Comparison of ENCODE assay signal across 8 cellular contexts in genomic region chr5:1524799-1525623, GRCh38. TPM values are rescaled to one million over a fixed set of nuclear protein-coding genes. Genes with fewer than 3 reads are reported as not detected.
DNase-seq lines count a peak whose midpoint lies in the region; ATAC-seq and TF ChIP-seq lines count a peak whose summit lies in the region.

No MANE protein-coding gene starts in this region.

- no peaks in the 10 kb centered on the region for H3K36me3 ChIP-seq in adrenal gland (replicated peaks in 1 of 2)
- no peaks in the 10 kb centered on the region for H3K36me3 ChIP-seq in mucosa of stomach (ENCODE audit: control insufficient read depth, insufficient read depth, low read length)

- H3K9ac ChIP-seq in mucosa of stomach (ENCODE audit: low read length) = peak overlapping the region; percentile 45

- no peak for TF ChIP-seq POLR2A in adrenal gland (IDR thresholded peaks at IDR 0.05)

- peaks cover 46% of the 10 kb centered on the region for H3K4me1 Mint-ChIP-seq in stimulated activated naive CD8-positive, alpha-beta T cell treated with anti-CD3 and anti-CD28 coated beads, Interleukin-15, Interleukin-2, amounts not matched to agents 100 ng/mL and 50 ng/mL, for 24 hours (ENCODE audit: low read depth)

- no peak for DNase-seq in stimulated activated naive CD8-positive, alpha-beta T cell treated with anti-CD3 and anti-CD28 coated beads, Interleukin-15, Interleukin-2, amounts not matched to agents 100 U/mL and 50 U/mL, for 24 hours
- DNase-seq in adrenal gland (peak in 6 of 7 donors; percentile 10 to 56 (median 18)), NCI-H1092 (lab: John Stamatoyannopoulos, UW) (no peak), foreskin melanocyte (no peak), activated gamma-delta T cell treated with Interleukin-2 at 50 U/mL for 16 hours (no peak)

- H3K4me3 Mint-ChIP-seq in stimulated activated naive CD8-positive, alpha-beta T cell treated with anti-CD3 and anti-CD28 coated beads, Interleukin-15, Interleukin-2, amounts not matched to agents 100 ng/mL and 50 ng/mL, for 24 hours = peak overlapping the region; percentile 35

- no peak for TF ChIP-seq CTCF in adrenal gland (IDR thresholded peaks at IDR 0.05)

- no peaks in the 10 kb centered on the region for H3K27me3 Mint-ChIP-seq in stimulated activated naive CD8-positive, alpha-beta T cell treated with anti-CD3 and anti-CD28 coated beads, Interleukin-15, Interleukin-2, amounts not matched to agents 100 ng/mL and 50 ng/mL, for 24 hours

- no peak overlapping the region for H3K4me3 ChIP-seq in adrenal gland
- H3K4me3 ChIP-seq in mucosa of stomach (ENCODE audit: low read length) = no peak overlapping the region

- no peaks in the 10 kb centered on the region for H3K9me3 ChIP-seq in adrenal gland (replicated peaks in 1 of 3)
- H3K9me3 ChIP-seq in mucosa of stomach (ENCODE audit: control insufficient read depth, low read length) = no peaks in the 10 kb centered on the region

- H3K27me3 ChIP-seq in adrenal gland (no peaks in the 10 kb centered on the region), mucosa of stomach (ENCODE audit: control insufficient read depth, insufficient read depth, low read length) (no peaks in the 10 kb centered on the region)

- WGBS in adrenal gland, 4 donors = 89 to 96% (median 91%) methylated on average over 5 to 20 of the region's 20 CpGs

- H3K27ac Mint-ChIP-seq in stimulated activated naive CD8-positive, alpha-beta T cell treated with anti-CD3 and anti-CD28 coated beads, Interleukin-15, Interleukin-2, amounts not matched to agents 100 ng/mL and 50 ng/mL, for 24 hours = peak overlapping the region; percentile 31

- no peak overlapping the region for H3K27ac ChIP-seq in adrenal gland

- H3K9me3 Mint-ChIP-seq in stimulated activated naive CD8-positive, alpha-beta T cell treated with anti-CD3 and anti-CD28 coated beads, Interleukin-15, Interleukin-2, amounts not matched to agents 100 ng/mL and 50 ng/mL, for 24 hours = no peaks in the 10 kb centered on the region

- intact Hi-C loops in adrenal gland (cut with DNase I) = no loop called here

- peaks cover 6% of the 10 kb centered on the region for H3K36me3 Mint-ChIP-seq in stimulated activated naive CD8-positive, alpha-beta T cell treated with anti-CD3 and anti-CD28 coated beads, Interleukin-15, Interleukin-2, amounts not matched to agents 100 ng/mL and 50 ng/mL, for 24 hours (ENCODE audit: low read depth)

- ATAC-seq in stimulated activated naive CD8-positive, alpha-beta T cell treated with anti-CD3 and anti-CD28 coated beads, Interleukin-15, Interleukin-2, amounts not matched to agents 100 U/mL and 50 U/mL, for 24 hours = no peak
- no peak for ATAC-seq in GM21447 (IDR thresholded peaks at IDR 0.05; ENCODE audit: unreplicated experiment)

- H3K4me1 ChIP-seq in adrenal gland (replicated peaks in 1 of 2) (peaks cover 9 to 21% of the 10 kb centered on the region in 2 donors), mucosa of stomach (ENCODE audit: control insufficient read depth, insufficient read depth, low read length) (peaks cover 13% of the 10 kb centered on the region)

RNA-seq across cellular contexts. Expression of gene LPCAT1, which starts 1.3 kb away (rescaled TPM):
- 10 to 100 TPM; 33.9 to 59.1 (median 43.4) TPM for total RNA-seq in adrenal gland
- 10 to 100 TPM; 23.2 to 45.3 (median 42.8) TPM for polyA plus RNA-seq in adrenal gland

Comparison
In these comparisons a context has a peak if more than half of its experiments do, and no peak if none do; other contexts are left out.
1. DNase-seq: peak in adrenal gland (6 of 7); none in stimulated activated naive CD8-positive, alpha-beta T cell treated with anti-CD3 and anti-CD28 coated beads, Interleukin-15, Interleukin-2, amounts not matched to agents 100 U/mL and 50 U/mL, for 24 hours (single experiment), NCI-H1092 (single experiment), foreskin melanocyte (single experiment) and activated gamma-delta T cell treated with Interleukin-2 at 50 U/mL for 16 hours (single experiment).